In genomic region chr12:56941299-56942017, GRCh38 we compare ENCODE assay signal across 1 cellular context.
A peak's percentile ranks its signal among the peaks of the same experiment; 100 is the strongest.
TF ChIP-seq lines count a peak whose summit lies in the region.

No MANE protein-coding gene starts in this region.

TF ChIP-seq in HepG2, 621 proteins besides CTCF, POLR2A, EP300 and RAD21 (continued from another document and continues in another):
- TF ChIP-seq TEAD3 (CRISPR knock-in tag; optimal IDR thresholded peaks at IDR 0.05; ENCODE audit: borderline replicate concordance) (peak; percentile 81), FOXO1 (CRISPR knock-in tag; IDR thresholded peaks at IDR 0.05) (peak; percentile 98), ZNF615 (CRISPR knock-in tag; IDR thresholded peaks at IDR 0.05; ENCODE audit: borderline replicate concordance) (no peak), ZNF329 (CRISPR knock-in tag; IDR thresholded peaks at IDR 0.05; ENCODE audit: low read depth) (no peak; the same call in 1 of the 2 replicates), E2F5 (CRISPR knock-in tag; conservative IDR thresholded peaks at IDR 0.05) (no peak), NCOA5 (CRISPR knock-in tag; IDR thresholded peaks at IDR 0.05) (no peak), ZSCAN31 (CRISPR knock-in tag; IDR thresholded peaks at IDR 0.05; ENCODE audit: low read depth) (no peak), HCFC1 (IDR thresholded peaks at IDR 0.05; ENCODE audit: low read depth, low read length) (no peak), PATZ1 (CRISPR knock-in tag; IDR thresholded peaks at IDR 0.05) (peak; percentile 100), ZNF143 (CRISPR knock-in tag; IDR thresholded peaks at IDR 0.05) (no peak), ZBED4 (CRISPR knock-in tag; IDR thresholded peaks at IDR 0.05; ENCODE audit: borderline replicate concordance) (peak; percentile 34; the same call in 1 of the 2 replicates), ZBTB7A (CRISPR knock-in tag; IDR thresholded peaks at IDR 0.05) (peak; percentile 82; the same call in 1 of the 2 replicates), ZNF225 (CRISPR knock-in tag; IDR thresholded peaks at IDR 0.05) (no peak), ZNF75D (CRISPR knock-in tag; IDR thresholded peaks at IDR 0.05; ENCODE audit: borderline replicate concordance) (no peak), SNAPC4 (CRISPR knock-in tag; IDR thresholded peaks at IDR 0.05) (no peak), ZFP90 (CRISPR knock-in tag; IDR thresholded peaks at IDR 0.05; ENCODE audit: borderline replicate concordance) (no peak; the same call in 1 of the 2 replicates), THAP11 (CRISPR knock-in tag; IDR thresholded peaks at IDR 0.05) (peak; percentile 72), SMC3 (IDR thresholded peaks at IDR 0.05; ENCODE audit: low read length) (peak; percentile 17; the same call in 1 of the 2 replicates), ZNF704 (CRISPR knock-in tag; IDR thresholded peaks at IDR 0.05; ENCODE audit: borderline replicate concordance) (no peak), ELF1 (CRISPR knock-in tag; IDR thresholded peaks at IDR 0.05) (0 out of 2 replicates have a peak, but pooled peaks have one; percentile 22), ISX (CRISPR knock-in tag; conservative IDR thresholded peaks at IDR 0.05) (no peak), CBFB (CRISPR knock-in tag; IDR thresholded peaks at IDR 0.05) (0 out of 2 replicates have a peak, but pooled peaks have one; percentile 50), ZBTB1 (CRISPR knock-in tag; IDR thresholded peaks at IDR 0.05; ENCODE audit: borderline replicate concordance) (no peak), FOXJ3 (CRISPR knock-in tag; IDR thresholded peaks at IDR 0.05; ENCODE audit: borderline replicate concordance) (peak; percentile 93; the same call in 1 of the 2 replicates), RERE (CRISPR knock-in tag; IDR thresholded peaks at IDR 0.05; ENCODE audit: low read depth) (peak; percentile 75; the same call in 1 of the 2 replicates), MLX (CRISPR knock-in tag; IDR thresholded peaks at IDR 0.05) (peak; percentile 82), HNRNPK (IDR thresholded peaks at IDR 0.05; ENCODE audit: low read depth, low read length, poor library complexity, severe bottlenecking) (no peak), ZMYM3 (CRISPR knock-in tag; IDR thresholded peaks at IDR 0.05) (peak; percentile 87), ZNF333 (CRISPR knock-in tag; IDR thresholded peaks at IDR 0.05; ENCODE audit: borderline replicate concordance) (no peak), TGIF2 (CRISPR knock-in tag; IDR thresholded peaks at IDR 0.05) (peak; percentile 45; the same call in 1 of the 2 replicates), IRF1 (CRISPR knock-in tag; IDR thresholded peaks at IDR 0.05; ENCODE audit: low read depth) (no peak), JARID2 (CRISPR knock-in tag; IDR thresholded peaks at IDR 0.05; ENCODE audit: insufficient replicate concordance) (no peak), GPN1 (CRISPR knock-in tag; IDR thresholded peaks at IDR 0.05; ENCODE audit: borderline replicate concordance) (no peak), E2F1 (CRISPR knock-in tag; IDR thresholded peaks at IDR 0.05) (no peak), ZNF558 (CRISPR knock-in tag; IDR thresholded peaks at IDR 0.05; ENCODE audit: borderline replicate concordance) (no peak), STAG1 (CRISPR knock-in tag; IDR thresholded peaks at IDR 0.05) (0 out of 2 replicates have a peak, but pooled peaks have one; percentile 25)
